Comparison of ENCODE assay signal across 9 cellular contexts in the genomic region with DNA sequence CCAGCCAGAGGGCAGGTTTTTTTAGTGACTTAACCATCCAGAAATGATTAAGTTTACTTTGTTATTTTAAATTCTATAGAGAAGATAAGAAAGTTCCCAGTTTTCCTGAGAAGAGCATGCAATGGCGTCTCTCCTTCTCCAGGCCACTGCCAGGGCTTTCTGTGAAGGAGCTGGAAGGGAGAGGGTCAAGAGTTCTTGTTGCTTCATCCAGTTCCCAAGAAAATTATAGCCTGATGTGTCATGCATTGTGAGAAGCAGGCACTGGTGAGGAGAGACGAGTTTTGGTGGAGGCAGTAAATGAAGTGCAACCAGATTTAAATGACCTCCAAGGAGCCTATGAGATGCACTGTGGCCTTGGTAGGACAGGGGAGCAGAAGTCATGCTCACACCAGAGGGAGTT. TPM values are rescaled to one million over a fixed set of nuclear protein-coding genes. Genes with fewer than 3 reads are reported as not detected.
DNase-seq lines count a peak whose midpoint lies in the region; ATAC-seq, FAIRE-seq and TF ChIP-seq lines count a peak whose summit lies in the region.
"Had no signal": no experiment of that assay in that cellular context is flagged by ENCODE, and none has a peak within 500 bp of the region (broad histone marks: within the 10 kb centered on the region; RNA-seq: fewer than 3 reads in every experiment).

No MANE protein-coding gene starts in this region.

- no peak overlapping the region for H2BK5ac ChIP-seq in neuronal stem cell (ENCODE audit: low read length)

- peak overlapping the region; percentile 87 for H3K4me3 Mint-ChIP-seq in CD4-positive, alpha-beta T cell
- H3K4me3 Mint-ChIP-seq: endodermal cell had no signal

- CTCF ChIA-PET in CD4-positive, alpha-beta T cell (lab: Charles Lee), result no interaction called here

- H3K9me3 Mint-ChIP-seq in CD4-positive, alpha-beta T cell, result no peaks in the 10 kb centered on the region
- H3K9me3 Mint-ChIP-seq: endodermal cell had no signal

- H3K9ac ChIP-seq in neuronal stem cell (ENCODE audit: low read depth, low read length, poor library complexity), result no peak overlapping the region

- no peak overlapping the region for H2BK12ac ChIP-seq in neuronal stem cell (ENCODE audit: low read length)

- peak overlapping the region; percentile 82 for H3K27ac Mint-ChIP-seq in CD4-positive, alpha-beta T cell
- H3K27ac Mint-ChIP-seq: endodermal cell had no signal

- ATAC-seq in CD4-positive, alpha-beta T cell (ENCODE audit: poor library complexity), result no peak

- peak overlapping the region; percentile 51 for H2BK15ac ChIP-seq in neuronal stem cell (ENCODE audit: low read length)

- no peak overlapping the region for H4K91ac ChIP-seq in neuronal stem cell (ENCODE audit: low read depth, low read length, poor library complexity)

- H2AFZ ChIP-seq in neuronal stem cell (ENCODE audit: low read length), result no peak overlapping the region

- no peak for TF ChIP-seq CTCF in CD4-positive, alpha-beta T cell (IDR thresholded peaks at IDR 0.05)

- H3K27me3 Mint-ChIP-seq in CD4-positive, alpha-beta T cell, result no peaks in the 10 kb centered on the region

- H3K23ac ChIP-seq in neuronal stem cell (ENCODE audit: low read depth, low read length, poor library complexity), result no peak overlapping the region

- DNase-seq in CD4-positive, alpha-beta T cell, result no peak
- DNase-seq in M059J (ENCODE audit: low read depth) (peak; percentile 74), dermis blood vessel endothelial cell (peak; percentile 78), neuronal stem cell (ENCODE audit: low spot score) (no peak), frontal cortex (ENCODE audit: low spot score in 2 of 2) (no peak), DMS 273 treated with DMSO at 0.1 percent for 48 hours (lab: John Stamatoyannopoulos, UW) (no peak), NCI-H2107 (lab: John Stamatoyannopoulos, UW) (no peak), COLO668 (lab: John Stamatoyannopoulos, UW; ENCODE audit: unreplicated experiment) (no peak)
- DNase-seq: endodermal cell had no signal

- no peak overlapping the region for H2BK120ac ChIP-seq in neuronal stem cell (ENCODE audit: low read depth, low read length)

- no peak overlapping the region for H3K4ac ChIP-seq in neuronal stem cell (ENCODE audit: low read length)

- H3K4me2 ChIP-seq in neuronal stem cell (ENCODE audit: insufficient read depth, low read length, poor library complexity, severe bottlenecking), result no peak overlapping the region

- H3K4me1 ChIP-seq in neuronal stem cell (ENCODE audit: control insufficient read depth in 2 of 2, insufficient read depth in 1 of 2, low read depth in 1 of 2, low read length in 2 of 2), result peaks cover 3 to 5% of the 10 kb centered on the region in 2 donors

- intact Hi-C loops in CD4-positive, alpha-beta T cell (cut with DNase I, micrococcal nuclease), result loop anchor here (2.0 to 10.0 kb wide), 4 partner anchors 14 to 344 kb away; a partner anchor contains a TSS

- peaks cover 11% of the 10 kb centered on the region for H3K36me3 Mint-ChIP-seq in CD4-positive, alpha-beta T cell (ENCODE audit: low read depth)

- no peaks in the 10 kb centered on the region for H3K36me3 ChIP-seq in neuronal stem cell (replicated peaks in 1 of 2; ENCODE audit: control insufficient read depth in 2 of 2, insufficient read depth in 2 of 2, low read length in 2 of 2)

- H3K18ac ChIP-seq in neuronal stem cell (ENCODE audit: low read length), result no peak overlapping the region

- FAIRE-seq in frontal cortex (lab: Jason Lieb, UNC), result no peak

- H3K9me3 ChIP-seq in CD4-positive, alpha-beta T cell (ENCODE audit: control insufficient read depth, low read length), result no peaks in the 10 kb centered on the region
- peaks cover 0 to 14% of the 10 kb centered on the region in 2 donors for H3K9me3 ChIP-seq in neuronal stem cell (replicated peaks in 1 of 2; ENCODE audit: control insufficient read depth in 2 of 2, insufficient read depth in 1 of 2, low read depth in 1 of 2, low read length in 2 of 2)

- peaks cover 95% of the 10 kb centered on the region for H3K4me1 Mint-ChIP-seq in CD4-positive, alpha-beta T cell (ENCODE audit: low read depth)

- no peak overlapping the region for H3K4me3 ChIP-seq in neuronal stem cell (ENCODE audit: low read length in 2 of 2)

- no peaks in the 10 kb centered on the region for H3K79me1 ChIP-seq in neuronal stem cell (ENCODE audit: low read depth, low read length)

- no peaks in the 10 kb centered on the region for H3K27me3 ChIP-seq in CD4-positive, alpha-beta T cell (ENCODE audit: control insufficient read depth, insufficient read depth, low read length)
- no peaks in the 10 kb centered on the region for H3K27me3 ChIP-seq in neuronal stem cell (ENCODE audit: control insufficient read depth in 3 of 3, insufficient read depth in 3 of 3, low read depth in 1 of 3, low read length in 3 of 3)

- H2AK5ac ChIP-seq in neuronal stem cell (ENCODE audit: low read depth, low read length), result peak overlapping the region; percentile 16

- H4K8ac ChIP-seq in neuronal stem cell (ENCODE audit: low read depth, low read length), result no peak overlapping the region

- no peak overlapping the region for H3K14ac ChIP-seq in neuronal stem cell (ENCODE audit: low read length)

- POLR2A ChIA-PET in CD4-positive, alpha-beta T cell (lab: Charles Lee), result interaction anchor here (4.3 to 4.8 kb wide), 2 partner anchors 13 to 192 kb away, joined by 31 to 42 read pairs; a partner anchor contains a TSS

- no CpG with 5 or more reads among the region's 2 CpGs for WGBS in neuronal stem cell (ENCODE audit: extremely low coverage in 2 of 2, insufficient read length in 2 of 2, insufficient replicate concordance in 1 of 2), 2 donors

- H3K27ac ChIP-seq in CD4-positive, alpha-beta T cell (ENCODE audit: low read depth, low read length), result no peak overlapping the region
- no peak overlapping the region for H3K27ac ChIP-seq in neuronal stem cell (replicated peaks; ENCODE audit: low read length)

RNA-seq across cellular contexts. Expression of a gene that starts 14.2 kb away (rescaled TPM):
- total RNA-seq in CD4-positive, alpha-beta T cell, result 10 to 100 TPM; 26.8 to 31.5 TPM
- 20.9 and 34.9 TPM in 2 replicates for total RNA-seq in M059J (2014; rRNA removed; shearing (Covaris generic))
- total RNA-seq in dermis blood vessel endothelial cell (45.6 and 95.3 TPM in 2 replicates), frontal cortex (1.6 TPM)
- 6.3 TPM for polyA plus RNA-seq in neuronal stem cell (2013, experiment 1 of 2)
- polyA plus RNA-seq in neuronal stem cell (2013, experiment 2 of 2), result 6.6 TPM

Comparison
In these comparisons a context has a peak if more than half of its experiments do, and no peak if none do; other contexts are left out.
1. DNase-seq: peak in M059J (single experiment) and dermis blood vessel endothelial cell (single experiment); none in CD4-positive, alpha-beta T cell (0 of 10), neuronal stem cell (single experiment), frontal cortex (0 of 2), DMS 273 treated with DMSO at 0.1 percent for 48 hours (single experiment), NCI-H2107 (single experiment) and COLO668 (single experiment).